14 cellular contexts compared by ENCODE assay signal in genomic region chr17:36525888-36526287, GRCh38.
"Had no signal": no experiment of that assay in that cellular context is flagged by ENCODE, and none has a peak within 500 bp of the region (broad histone marks: within the 10 kb centered on the region; RNA-seq: fewer than 3 reads in every experiment).

No MANE protein-coding gene starts in this region.

- DNase-seq: effector CD4-positive, alpha-beta T cell; islet precursor cell; left ventricle myocardium inferior; mesenchymal stem cell; SIG-M5; stimulated activated CD4-positive, alpha-beta T cell treated with anti-CD3 and anti-CD28 coated beads, Interleukin-4, amount 100 ng/mL, for 1 hour; stimulated activated CD8-positive, alpha-beta memory T cell treated with anti-CD3 and anti-CD28 coated beads, Interleukin-4, amount 100 ng/mL, for 48 hours; stimulated activated naive CD8-positive, alpha-beta T cell treated with anti-CD3 and anti-CD28 coated beads, Interleukin-15, Interleukin-2, amounts not matched to agents 100 U/mL and 50 U/mL, for 24 hours; T-helper 17 cell had no signal

- H3K4me3 Mint-ChIP-seq: nephron, T-helper 17 cell had no signal

- H3K27ac ChIP-seq: cardiac muscle cell, coronary artery, gastroesophageal sphincter, left ventricle myocardium inferior, thoracic aorta had no signal

- H3K27ac Mint-ChIP-seq: nephron, T-helper 17 cell had no signal

- H3K9me3 Mint-ChIP-seq: nephron had no signal

- H3K27me3 Mint-ChIP-seq: T-helper 17 cell had no signal

- ATAC-seq: gastroesophageal sphincter; stimulated activated naive CD8-positive, alpha-beta T cell treated with anti-CD3 and anti-CD28 coated beads, Interleukin-15, Interleukin-2, amounts not matched to agents 100 U/mL and 50 U/mL, for 24 hours; T-helper 17 cell had no signal
